In the genomic region with DNA sequence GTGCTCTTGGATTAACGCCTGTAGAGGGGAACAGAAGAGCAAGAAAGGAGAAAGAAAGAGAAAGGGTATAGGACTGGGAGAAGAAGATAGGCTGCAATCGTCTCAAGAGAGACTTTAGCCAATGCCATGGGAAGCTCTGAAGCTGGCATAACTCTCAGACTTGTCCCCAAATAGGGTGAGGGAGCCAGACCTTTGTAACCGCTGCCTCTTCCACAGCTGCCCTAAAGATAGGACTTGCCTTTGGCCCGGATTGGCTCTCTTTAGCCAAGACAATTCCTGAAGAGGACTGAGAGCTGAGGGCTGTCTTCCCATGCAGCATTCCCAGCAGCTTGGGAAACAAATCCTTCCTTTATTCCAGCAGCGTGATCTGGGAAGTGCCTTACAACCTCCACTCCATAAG, we compare ENCODE assay signal across 19 cellular contexts. TPM values are rescaled to one million over a fixed set of nuclear protein-coding genes. Genes with fewer than 3 reads are reported as not detected.
A peak's percentile ranks its signal among the peaks of the same experiment; 100 is the strongest.
DNase-seq lines count a peak whose midpoint lies in the region; ATAC-seq, FAIRE-seq and TF ChIP-seq lines count a peak whose summit lies in the region.
"Had no signal": no experiment of that assay in that cellular context is flagged by ENCODE, and none has a peak within 500 bp of the region (broad histone marks: within the 10 kb centered on the region; RNA-seq: fewer than 3 reads in every experiment).

No MANE protein-coding gene starts in this region.

- no peak overlapping the region for H3K56ac ChIP-seq in H1 (replicated peaks; ENCODE audit: insufficient read length, low read depth, low read length)

- DNase-seq in left ventricle myocardium superior (no peak), left ventricle myocardium inferior (no peak), H1 (ENCODE audit: low read depth in 1 of 2, low spot score in 2 of 2) (no peak), AG20443 (ENCODE audit: low spot score) (no peak), Peyer's patch (no peak)
- DNase-seq: C1 segment of cervical spinal cord, DMS 273 treated with DMSO at 0.1 percent for 48 hours, HFFc6, KBM-7, NCI-H1436, NCI-H2029 treated with DMSO at 0.1 percent for 48 hours, NCI-H2171 treated with DMSO at 0.1 percent for 48 hours, NCI-H446 treated with DMSO at 0.1 percent for 48 hours, PC-3 had no signal

- no peak for TF ChIP-seq CTCF in left ventricle myocardium inferior (IDR thresholded peaks at IDR 0.05; ENCODE audit: borderline replicate concordance)
- no peak for TF ChIP-seq CTCF in H1 (IDR thresholded peaks at IDR 0.05; ENCODE audit: control extremely low read depth in 1 of 3, insufficient read depth in 1 of 3, low read depth in 1 of 3, low read length in 3 of 3)
- no peak for TF ChIP-seq CTCF in Peyer's patch (IDR thresholded peaks at IDR 0.05)

- TF ChIP-seq POLR2A in H1 (IDR thresholded peaks at IDR 0.05; ENCODE audit: control extremely low read depth in 1 of 2, low read depth in 2 of 2, low read length in 2 of 2) (no peak), Peyer's patch (IDR thresholded peaks at IDR 0.05) (no peak)

- H3K79me2 ChIP-seq in H1 (ENCODE audit: control insufficient read depth in 1 of 2, insufficient read depth in 2 of 2, low read length in 2 of 2) = no peaks in the 10 kb centered on the region

- no peak overlapping the region for H3K4me2 ChIP-seq in H1 (ENCODE audit: insufficient read depth in 1 of 2, low read depth in 2 of 2, low read length in 2 of 2)

- H4K8ac ChIP-seq in H1 (ENCODE audit: extremely low read depth, insufficient read depth, low read length) = no peak overlapping the region

- no peak overlapping the region for H2BK15ac ChIP-seq in H1 (ENCODE audit: low read length)

- H2BK20ac ChIP-seq in H1 (ENCODE audit: low read length) = no peak overlapping the region

- no peak overlapping the region for H3K23ac ChIP-seq in H1 (ENCODE audit: insufficient read length)

- ATAC-seq in left ventricle myocardium superior = peak; percentile 83
- ATAC-seq in GM21360 (IDR thresholded peaks at IDR 0.05; ENCODE audit: unreplicated experiment) = no peak
- ATAC-seq: PC-3 had no signal

- TF ChIP-seq EP300 in H1 (IDR thresholded peaks at IDR 0.05; ENCODE audit: borderline replicate concordance in 1 of 2, low read depth in 2 of 2, low read length in 2 of 2) = no peak

- H3K27me3 ChIP-seq in left ventricle myocardium inferior (ENCODE audit: low read depth) = no peaks in the 10 kb centered on the region
- H3K27me3 ChIP-seq in H1 (replicated peaks in 1 of 4; ENCODE audit: control insufficient read depth in 3 of 4, extremely low read depth in 1 of 4, insufficient read depth in 3 of 4, low read length in 3 of 4) = no peaks in the 10 kb centered on the region
- no peaks in the 10 kb centered on the region for H3K27me3 ChIP-seq in muscle layer of duodenum (ENCODE audit: low read depth, low read length)
- H3K27me3 ChIP-seq in subcutaneous abdominal adipose tissue (ENCODE audit: control insufficient read depth in 5 of 5, insufficient read depth in 4 of 5, low read length in 5 of 5) = no peaks in the 10 kb centered on the region
- no peaks in the 10 kb centered on the region for H3K27me3 ChIP-seq in Peyer's patch

- H2AFZ ChIP-seq in H1 (ENCODE audit: low read length) = 0 out of 2 replicates have a peak overlapping the region, but pooled peaks have one; percentile 9

- no peak overlapping the region for H2BK120ac ChIP-seq in H1 (replicated peaks; ENCODE audit: low read depth, low read length)

- no peak overlapping the region for H2BK12ac ChIP-seq in H1 (ENCODE audit: low read depth, low read length)

- WGBS in H1 (ENCODE audit: extremely low coverage in 1 of 2, insufficient coverage in 1 of 2, insufficient read length in 1 of 2, insufficient replicate concordance in 2 of 2, low coverage in 1 of 2, low lambda C conversion rate in 2 of 2, missing lambda C conversion rate in 1 of 2), 2 experiments = 85% methylated on average over 5 of the region's 5 CpGs; no CpG with 5 or more reads in 1 of the 2 experiments

- no peaks in the 10 kb centered on the region for H3K9me3 ChIP-seq in left ventricle myocardium inferior (replicated peaks)
- H3K9me3 ChIP-seq in H1 (ENCODE audit: insufficient read depth in 2 of 2, low read depth in 1 of 2, low read length in 1 of 2) = no peaks in the 10 kb centered on the region
- H3K9me3 ChIP-seq in muscle layer of duodenum (ENCODE audit: control insufficient read depth in 1 of 2, low read length in 2 of 2) = no peaks in the 10 kb centered on the region
- H3K9me3 ChIP-seq in subcutaneous abdominal adipose tissue (ENCODE audit: control insufficient read depth in 5 of 5, low read length in 5 of 5) = no peaks in the 10 kb centered on the region
- no peaks in the 10 kb centered on the region for H3K9me3 ChIP-seq in Peyer's patch

- no peak for FAIRE-seq in H1 (lab: Jason Lieb, UNC)
- FAIRE-seq: GM12892 had no signal

- H3K18ac ChIP-seq in H1 (ENCODE audit: extremely low read depth, low read length) = no peak overlapping the region

- no peaks in the 10 kb centered on the region for H4K20me1 ChIP-seq in H1 (replicated peaks in 1 of 2; ENCODE audit: control insufficient read depth in 1 of 2, insufficient read depth in 2 of 2, low read length in 2 of 2)

- H3K4me3 ChIP-seq in left ventricle myocardium inferior (no peak overlapping the region), H1 (ENCODE audit: extremely low read depth in 1 of 4, insufficient read depth in 2 of 4, low read depth in 3 of 4, low read length in 4 of 4) (no peak overlapping the region), muscle layer of duodenum (ENCODE audit: low read depth in 1 of 2, low read length in 2 of 2) (no peak overlapping the region), subcutaneous abdominal adipose tissue (ENCODE audit: low read depth in 1 of 5, low read length in 5 of 5) (peak overlapping the region in 2 of 5 donors; percentile 7 to 16), Peyer's patch (no peak overlapping the region)
- H3K4me3 ChIP-seq: SK-N-MC had no signal

- CTCF ChIA-PET in H1 (lab: Charles Lee; ENCODE audit: partially characterized antibody) = interaction anchor here (0.6 to 1.7 kb wide), 6 partner anchors 24 to 269 kb away, joined by 3 to 6 read pairs (median 4); no protein-coding TSS in a partner anchor

- no peak for TF ChIP-seq RAD21 in H1 (IDR thresholded peaks at IDR 0.05 in 1 of 2, conservative IDR thresholded peaks at IDR 0.05 in 1 of 2; ENCODE audit: low read depth in 2 of 2, low read length in 2 of 2)

- H3K4ac ChIP-seq in H1 (replicated peaks; ENCODE audit: insufficient read length, low read depth, low read length) = no peak overlapping the region

- no peak overlapping the region for H2BK5ac ChIP-seq in H1 (ENCODE audit: low read depth, low read length)

- H3K27ac ChIP-seq in left ventricle myocardium inferior (replicated peaks) (no peak overlapping the region), H1 (ENCODE audit: low read depth, low read length) (no peak overlapping the region), muscle layer of duodenum (ENCODE audit: low read length) (peak overlapping the region; percentile 59), subcutaneous abdominal adipose tissue (ENCODE audit: low read depth, low read length) (peak overlapping the region; percentile 63), Peyer's patch (peak overlapping the region in 2 of 4 donors; percentile 35 to 63)
- H3K27ac ChIP-seq: SK-N-MC had no signal

- H4K91ac ChIP-seq in H1 (replicated peaks; ENCODE audit: insufficient read length, low read length) = no peak overlapping the region

- H3K36me3 ChIP-seq in left ventricle myocardium inferior (no peaks in the 10 kb centered on the region), H1 (ENCODE audit: control insufficient read depth in 2 of 4, insufficient read depth in 4 of 4, low read length in 3 of 4) (no peaks in the 10 kb centered on the region), muscle layer of duodenum (ENCODE audit: control insufficient read depth in 1 of 2, insufficient read depth in 2 of 2, low read length in 2 of 2) (no peaks in the 10 kb centered on the region), subcutaneous abdominal adipose tissue (ENCODE audit: control insufficient read depth in 5 of 5, insufficient read depth in 5 of 5, low read length in 5 of 5) (no peaks in the 10 kb centered on the region), Peyer's patch (no peaks in the 10 kb centered on the region)

- intact Hi-C loops in left ventricle myocardium superior (cut with micrococcal nuclease) = no loop called here
- intact Hi-C loops in left ventricle myocardium inferior (cut with micrococcal nuclease) = no loop called here

- no peaks in the 10 kb centered on the region for H3K23me2 ChIP-seq in H1 (ENCODE audit: low read depth, low read length)

- H3K4me1 ChIP-seq in left ventricle myocardium inferior (peaks cover 12% of the 10 kb centered on the region), H1 (replicated peaks in 1 of 4; ENCODE audit: control insufficient read depth in 3 of 4, insufficient read depth in 4 of 4, low read length in 3 of 4) (peaks cover 0 to 7% (median 4%) of the 10 kb centered on the region in 4 experiments; a peak in 3 of 7 replicates), muscle layer of duodenum (ENCODE audit: control insufficient read depth in 1 of 2, insufficient read depth in 2 of 2, low read length in 2 of 2) (peaks cover 0 to 22% of the 10 kb centered on the region in 2 donors), subcutaneous abdominal adipose tissue (ENCODE audit: control insufficient read depth in 5 of 5, insufficient read depth in 5 of 5, low read length in 5 of 5) (peaks cover 8 to 72% (median 57%) of the 10 kb centered on the region in 5 donors), Peyer's patch (peaks cover 0 to 4% (median 2%) of the 10 kb centered on the region in 4 donors)

- H3K79me1 ChIP-seq in H1 (ENCODE audit: low read depth, low read length) = no peaks in the 10 kb centered on the region

- H3K9ac ChIP-seq in H1 (replicated peaks in 1 of 4; ENCODE audit: extremely low read depth in 1 of 4, low read depth in 3 of 4, low read length in 3 of 4) (no peak overlapping the region), subcutaneous abdominal adipose tissue (ENCODE audit: low read length in 5 of 5) (peak overlapping the region in 3 of 5 donors; percentile 1 to 67 (median 40))

- H2AK5ac ChIP-seq in H1 (ENCODE audit: low read depth, low read length) = no peak overlapping the region

- H4K5ac ChIP-seq in H1 (ENCODE audit: insufficient read length, low read depth, low read length) = no peak overlapping the region

- POLR2A ChIA-PET in H1 (lab: Charles Lee; ENCODE audit: partially characterized antibody) = interaction anchor here (0.7 to 0.8 kb wide), 2 partner anchors 11 to 257 kb away, joined by 4 read pairs; no protein-coding TSS in a partner anchor

- no peak overlapping the region for H3K14ac ChIP-seq in H1 (ENCODE audit: insufficient read length)

RNA-seq across cellular contexts. Expression of gene MMD, which starts 20.8 kb away (rescaled TPM):
- total RNA-seq in left ventricle myocardium superior (17.0 TPM), left ventricle myocardium inferior (9.5 TPM), Peyer's patch (10 to 100 TPM in 2 of 4 donors, 1 to 10 TPM in 2; 4.5 to 29.7 (median 14.3) TPM)
- 34.0 and 37.8 TPM in 2 replicates for total RNA-seq in H1 (2021; fragmentation: NEBNext Ultra II Directional; extraction: Animal tissue kit (Norgen Biotek cat#: 25700))
- 22.1 and 28.2 TPM in 2 replicates for polyA plus RNA-seq in H1 (2011; rRNA removed)
- polyA plus RNA-seq in H1 (2011; cell fraction: cytosol; rRNA removed) = 23.4 TPM
- 22.0 TPM for polyA plus RNA-seq in H1 (2011; cell fraction: nucleus; rRNA removed)
- 18.6 to 24.4 TPM (median 22.7 TPM) in 4 replicates for polyA plus RNA-seq in H1 (2012, experiment 1 of 2)
- 5.0 TPM for polyA plus RNA-seq in H1 (2012, experiment 2 of 2)
- 29.4 TPM for polyA plus RNA-seq in H1 (2013, experiment 1 of 2)
- polyA plus RNA-seq in H1 (2013, experiment 2 of 2) = 32.1 TPM
- 19.3 and 23.3 TPM in 2 replicates for polyA minus RNA-seq in H1 (2011; rRNA and poly(A)+ RNA removed)
- polyA minus RNA-seq in H1 (2011; cell fraction: cytosol; rRNA and poly(A)+ RNA removed) = 9.0 TPM
- polyA minus RNA-seq in H1 (2011; cell fraction: nucleus; rRNA and poly(A)+ RNA removed) = 20.8 TPM

Comparison
In these comparisons a context has a peak if more than half of its experiments do, and no peak if none do; other contexts are left out.
1. H3K27ac ChIP-seq: peak in muscle layer of duodenum (single experiment) and subcutaneous abdominal adipose tissue (single experiment); none in left ventricle myocardium inferior (single experiment) and H1 (single experiment).
2. H3K9ac ChIP-seq: peak in subcutaneous abdominal adipose tissue (3 of 5); none in H1 (0 of 4).